Comparison of ENCODE assay signal across 1 cellular context in the genomic region with DNA sequence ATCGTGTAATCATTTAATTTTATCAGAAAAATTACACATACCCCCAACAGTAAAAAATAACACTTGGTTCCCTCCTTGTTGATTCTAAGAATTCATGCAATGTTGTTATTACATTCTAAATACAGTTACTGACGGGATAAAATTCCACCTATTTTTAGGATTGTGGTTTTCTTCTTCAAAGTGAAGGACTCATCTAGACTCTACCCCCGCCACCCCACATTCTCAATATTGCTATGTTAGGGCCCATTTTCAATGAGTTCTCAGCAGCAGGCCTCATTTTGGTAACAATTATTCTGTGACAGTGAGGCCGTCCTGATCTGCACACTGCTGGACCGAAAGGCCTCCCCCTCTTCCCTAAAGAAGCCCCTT.
TF ChIP-seq lines count a peak whose summit lies in the region.

No MANE protein-coding gene starts in this region.

TF ChIP-seq in GM12878, 131 proteins besides CTCF, POLR2A, EP300 and RAD21 (continued from another document):
- no peak for TF ChIP-seq ASH2L (IDR thresholded peaks at IDR 0.05; ENCODE audit: borderline replicate concordance, low read depth)
- no peak for TF ChIP-seq CEBPB (IDR thresholded peaks at IDR 0.05; ENCODE audit: borderline replicate concordance in 1 of 2, low read depth in 2 of 2, low read length in 2 of 2)
- peak; percentile 87; the same call in 1 of the 2 replicates for TF ChIP-seq MTA3 (IDR thresholded peaks at IDR 0.05; ENCODE audit: borderline replicate concordance, low read length)
- TF ChIP-seq MEF2A (IDR thresholded peaks at IDR 0.05; ENCODE audit: insufficient read depth, low read depth, low read length) = peak; percentile 92
- TF ChIP-seq SRF (IDR thresholded peaks at IDR 0.05; ENCODE audit: low read depth in 2 of 2, low read length in 2 of 2) = peak in 1 of 2 experiments; percentile 41; a peak in 1 of 4 replicates
- TF ChIP-seq EGR1 (IDR thresholded peaks at IDR 0.05; ENCODE audit: borderline replicate concordance in 1 of 2, low read depth in 2 of 2, low read length in 2 of 2) = peak in 1 of 2 experiments; percentile 8; a peak in 1 of 3 replicates
- TF ChIP-seq IRF4 (IDR thresholded peaks at IDR 0.05; ENCODE audit: low read depth, low read length) = no peak; the same call in 1 of the 2 replicates
- peak; percentile 63; the same call in 1 of the 2 replicates for TF ChIP-seq EED (IDR thresholded peaks at IDR 0.05; ENCODE audit: low read depth)
- peak; percentile 39; the same call in 1 of the 2 replicates for TF ChIP-seq CBFB (IDR thresholded peaks at IDR 0.05; ENCODE audit: low read depth)
- TF ChIP-seq YY1 (IDR thresholded peaks at IDR 0.05; ENCODE audit: low read depth, low read length) = peak; percentile 64
- peak; percentile 84 for TF ChIP-seq JUNB (IDR thresholded peaks at IDR 0.05)
- no peak for TF ChIP-seq SUPT20H (IDR thresholded peaks at IDR 0.05; ENCODE audit: borderline replicate concordance, control insufficient read depth, low read depth, low read length)
- TF ChIP-seq, protein P1, sequence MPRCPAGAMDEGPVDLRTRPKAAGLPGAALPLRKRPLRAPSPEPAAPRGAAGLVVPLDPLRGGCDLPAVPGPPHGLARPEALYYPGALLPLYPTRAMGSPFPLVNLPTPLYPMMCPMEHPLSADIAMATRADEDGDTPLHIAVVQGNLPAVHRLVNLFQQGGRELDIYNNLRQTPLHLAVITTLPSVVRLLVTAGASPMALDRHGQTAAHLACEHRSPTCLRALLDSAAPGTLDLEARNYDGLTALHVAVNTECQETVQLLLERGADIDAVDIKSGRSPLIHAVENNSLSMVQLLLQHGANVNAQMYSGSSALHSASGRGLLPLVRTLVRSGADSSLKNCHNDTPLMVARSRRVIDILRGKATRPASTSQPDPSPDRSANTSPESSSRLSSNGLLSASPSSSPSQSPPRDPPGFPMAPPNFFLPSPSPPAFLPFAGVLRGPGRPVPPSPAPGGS (IDR thresholded peaks at IDR 0.05; ENCODE audit: borderline replicate concordance, insufficient read depth, low read depth, low read length, poor library complexity, severe bottlenecking) = peak; percentile 52
- no peak for TF ChIP-seq KLF5 (IDR thresholded peaks at IDR 0.05; ENCODE audit: partially characterized antibody)
- TF ChIP-seq GABPA (IDR thresholded peaks at IDR 0.05; ENCODE audit: low read depth) = peak; percentile 3; the same call in 1 of the 2 replicates
- TF ChIP-seq TCF7 (IDR thresholded peaks at IDR 0.05; ENCODE audit: borderline replicate concordance) = peak; percentile 96
- TF ChIP-seq ETV6 (conservative IDR thresholded peaks at IDR 0.05 in 1 of 2, IDR thresholded peaks at IDR 0.05 in 1 of 2; ENCODE audit: borderline replicate concordance in 1 of 2, low read depth in 1 of 2) = peak in 1 of 2 experiments; percentile 36; a peak in 1 of 4 replicates
- TF ChIP-seq, protein P2, sequence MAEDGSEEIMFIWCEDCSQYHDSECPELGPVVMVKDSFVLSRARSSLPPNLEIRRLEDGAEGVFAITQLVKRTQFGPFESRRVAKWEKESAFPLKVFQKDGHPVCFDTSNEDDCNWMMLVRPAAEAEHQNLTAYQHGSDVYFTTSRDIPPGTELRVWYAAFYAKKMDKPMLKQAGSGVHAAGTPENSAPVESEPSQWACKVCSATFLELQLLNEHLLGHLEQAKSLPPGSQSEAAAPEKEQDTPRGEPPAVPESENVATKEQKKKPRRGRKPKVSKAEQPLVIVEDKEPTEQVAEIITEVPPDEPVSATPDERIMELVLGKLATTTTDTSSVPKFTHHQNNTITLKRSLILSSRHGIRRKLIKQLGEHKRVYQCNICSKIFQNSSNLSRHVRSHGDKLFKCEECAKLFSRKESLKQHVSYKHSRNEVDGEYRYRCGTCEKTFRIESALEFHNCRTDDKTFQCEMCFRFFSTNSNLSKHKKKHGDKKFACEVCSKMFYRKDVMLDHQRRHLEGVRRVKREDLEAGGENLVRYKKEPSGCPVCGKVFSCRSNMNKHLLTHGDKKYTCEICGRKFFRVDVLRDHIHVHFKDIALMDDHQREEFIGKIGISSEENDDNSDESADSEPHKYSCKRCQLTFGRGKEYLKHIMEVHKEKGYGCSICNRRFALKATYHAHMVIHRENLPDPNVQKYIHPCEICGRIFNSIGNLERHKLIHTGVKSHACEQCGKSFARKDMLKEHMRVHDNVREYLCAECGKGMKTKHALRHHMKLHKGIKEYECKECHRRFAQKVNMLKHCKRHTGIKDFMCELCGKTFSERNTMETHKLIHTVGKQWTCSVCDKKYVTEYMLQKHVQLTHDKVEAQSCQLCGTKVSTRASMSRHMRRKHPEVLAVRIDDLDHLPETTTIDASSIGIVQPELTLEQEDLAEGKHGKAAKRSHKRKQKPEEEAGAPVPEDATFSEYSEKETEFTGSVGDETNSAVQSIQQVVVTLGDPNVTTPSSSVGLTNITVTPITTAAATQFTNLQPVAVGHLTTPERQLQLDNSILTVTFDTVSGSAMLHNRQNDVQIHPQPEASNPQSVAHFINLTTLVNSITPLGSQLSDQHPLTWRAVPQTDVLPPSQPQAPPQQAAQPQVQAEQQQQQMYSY (CRISPR knock-in tag; IDR thresholded peaks at IDR 0.05) = no peak
- TF ChIP-seq CREM (IDR thresholded peaks at IDR 0.05; ENCODE audit: low read depth) = peak; percentile 55; the same call in 1 of the 2 replicates
- no peak for TF ChIP-seq TAF1 (IDR thresholded peaks at IDR 0.05; ENCODE audit: borderline replicate concordance, low read depth, low read length)
